8 cellular contexts compared by ENCODE assay signal in the genomic region with DNA sequence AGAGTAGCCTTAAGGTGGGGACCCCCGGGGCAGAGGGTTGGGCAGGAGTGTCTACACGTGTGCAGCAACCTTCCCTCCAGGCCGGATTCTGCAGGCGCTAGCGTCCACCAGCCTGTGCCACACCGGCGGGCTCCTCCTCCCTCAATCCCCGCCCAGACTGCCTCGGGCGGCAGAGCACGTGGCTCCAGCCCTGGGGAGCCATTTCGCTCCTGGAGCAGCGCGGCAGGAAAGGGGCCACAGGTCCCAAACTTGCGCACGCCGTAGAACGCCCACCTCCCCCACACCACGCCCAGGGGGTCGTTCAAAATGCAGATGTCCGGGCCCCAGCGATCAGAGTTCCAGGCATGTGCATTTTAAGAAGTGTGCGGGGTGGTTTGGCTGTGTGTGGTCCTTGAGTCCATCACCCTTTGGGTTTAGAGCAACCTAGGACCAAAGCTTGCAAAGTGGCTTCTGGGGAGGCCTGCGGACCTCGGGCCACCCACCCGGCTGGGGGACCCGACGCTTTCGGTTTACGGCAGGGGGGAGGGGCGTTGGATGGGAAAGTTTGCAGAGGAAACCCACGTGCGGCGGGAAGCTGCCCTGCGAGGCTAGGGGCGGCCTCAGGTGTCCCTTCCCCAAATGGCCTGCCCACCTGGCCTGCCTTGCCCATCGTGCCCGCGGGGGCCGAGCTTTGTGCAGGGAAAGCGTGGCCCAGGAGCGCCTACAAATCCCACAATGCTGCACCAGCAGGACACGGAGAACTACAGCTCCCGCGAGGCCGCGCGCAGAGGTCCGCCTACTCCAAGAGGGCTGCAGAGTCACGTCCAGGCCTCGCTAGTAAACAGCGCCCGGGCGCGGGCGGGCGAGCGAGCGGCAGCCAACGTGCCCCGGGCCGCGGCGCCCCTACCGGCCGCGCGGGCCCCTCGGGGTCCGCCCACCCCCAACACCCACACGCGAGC.
DNase-seq lines count a peak whose midpoint lies in the region; ATAC-seq and TF ChIP-seq lines count a peak whose summit lies in the region.

No MANE protein-coding gene starts in this region.

- no peaks in the 10 kb centered on the region for H3K9me2 ChIP-seq in OCI-LY1 (ENCODE audit: low read depth, low read length)

- no peak for TF ChIP-seq CTCF in OCI-LY1 (IDR thresholded peaks at IDR 0.05; ENCODE audit: low read length)

- peak; percentile 67 for ATAC-seq in GM21390 (IDR thresholded peaks at IDR 0.05; ENCODE audit: unreplicated experiment)

- H3K4me2 ChIP-seq in OCI-LY1 (ENCODE audit: low read length): peak overlapping the region; percentile 90

- H3K4me3 ChIP-seq in HUES6 (ENCODE audit: low read depth, low read length) (peak overlapping the region; percentile 72), OCI-LY1 (ENCODE audit: low read depth, low read length, poor library complexity, severe bottlenecking) (peak overlapping the region; percentile 96), mucosa of rectum (ENCODE audit: low read length in 2 of 2) (peak overlapping the region; percentile 88 to 90)

- H2AFZ ChIP-seq in OCI-LY1 (ENCODE audit: low read length): no peak overlapping the region

- H4K20me1 ChIP-seq in OCI-LY1 (ENCODE audit: insufficient read depth, low read length): no peaks in the 10 kb centered on the region

- H3K79me2 ChIP-seq in OCI-LY1 (ENCODE audit: insufficient read depth, low read length): peaks cover 41% of the 10 kb centered on the region

- H3K36me3 ChIP-seq in HUES6 (ENCODE audit: control insufficient read depth, insufficient read depth, low read length): no peaks in the 10 kb centered on the region
- peaks cover 5% of the 10 kb centered on the region; the same call in 1 of the 2 replicates for H3K36me3 ChIP-seq in OCI-LY1 (ENCODE audit: insufficient read depth, low read length)
- no peaks in the 10 kb centered on the region for H3K36me3 ChIP-seq in mucosa of rectum (ENCODE audit: control insufficient read depth in 2 of 2, insufficient read depth in 2 of 2, low read length in 2 of 2)

- H3K27ac ChIP-seq in HUES6 (ENCODE audit: low read depth, low read length) (peak overlapping the region; percentile 98), OCI-LY1 (ENCODE audit: low read depth, low read length, poor library complexity, severe bottlenecking) (peak overlapping the region; percentile 89), epithelial cell of prostate (peak overlapping the region; percentile 85), mucosa of rectum (ENCODE audit: low read depth in 2 of 2, low read length in 2 of 2) (peak overlapping the region; percentile 91 to 94)

- DNase-seq in COLO829 (ENCODE audit: low spot score): peak; percentile 91
- peak; percentile 84 for DNase-seq in activated T-cell treated with anti-CD3 and anti-CD28 coated beads for 24 hours (ENCODE audit: low read depth)
- peak; percentile 74 for DNase-seq in epithelial cell of prostate (ENCODE audit: low read depth, low spot score)
- peak; percentile 82 for DNase-seq in stimulated activated CD8-positive, alpha-beta memory T cell treated with anti-CD3 and anti-CD28 coated beads, Interleukin-4, amount 100 ng/mL, for 24 hours (ENCODE audit: low read depth)

- H3F3A ChIP-seq in OCI-LY1 (ENCODE audit: insufficient read depth, low read length): no peaks in the 10 kb centered on the region

- H3K9me3 ChIP-seq in HUES6 (ENCODE audit: control insufficient read depth, insufficient read depth, low read depth, low read length) (no peaks in the 10 kb centered on the region), OCI-LY1 (ENCODE audit: low read length) (no peaks in the 10 kb centered on the region), mucosa of rectum (ENCODE audit: control insufficient read depth in 2 of 2, low read length in 2 of 2) (no peaks in the 10 kb centered on the region)

- H3K27me3 ChIP-seq in HUES6 (ENCODE audit: control insufficient read depth, insufficient read depth, low read length) (no peaks in the 10 kb centered on the region), OCI-LY1 (ENCODE audit: insufficient read depth, low read length) (no peaks in the 10 kb centered on the region), mucosa of rectum (ENCODE audit: control insufficient read depth in 2 of 2, insufficient read depth in 2 of 2, low read length in 2 of 2) (no peaks in the 10 kb centered on the region)

- H3K9ac ChIP-seq in HUES6 (ENCODE audit: low read length): peak overlapping the region; percentile 98
- H3K9ac ChIP-seq in OCI-LY1 (ENCODE audit: low read length): peak overlapping the region; percentile 95
- H3K9ac ChIP-seq in mucosa of rectum (ENCODE audit: low read depth in 1 of 2, low read length in 2 of 2): peak overlapping the region; percentile 79 to 85

- H3K4me1 ChIP-seq in HUES6 (ENCODE audit: control insufficient read depth, insufficient read depth, low read length) (peaks cover 9% of the 10 kb centered on the region), OCI-LY1 (ENCODE audit: insufficient read depth, low read length, severe bottlenecking) (peaks cover 25% of the 10 kb centered on the region), mucosa of rectum (ENCODE audit: control insufficient read depth in 2 of 2, insufficient read depth in 2 of 2, low read length in 2 of 2) (peaks cover 10% of the 10 kb centered on the region in 2 donors)

Comparison
In these comparisons a context has a peak if more than half of its experiments do, and no peak if none do; other contexts are left out.
1. Peak in every context shown above with its lines: DNase-seq, ATAC-seq, H3K4me3 ChIP-seq and H3K27ac ChIP-seq.